In genomic region chr12:8018666-8019581, GRCh38 we compare ENCODE assay signal across 8 cellular contexts. TPM values are rescaled to one million over a fixed set of nuclear protein-coding genes. Genes with fewer than 3 reads are reported as not detected.
DNase-seq lines count a peak whose midpoint lies in the region; ATAC-seq and TF ChIP-seq lines count a peak whose summit lies in the region.

No MANE protein-coding gene starts in this region.

- CTCF ChIA-PET in GM10248 (lab: Yijun Ruan, JAX), result no interaction called here

- ATAC-seq in HG03280 (IDR thresholded peaks at IDR 0.05; ENCODE audit: unreplicated experiment) (no peak), GM18511 (IDR thresholded peaks at IDR 0.05; ENCODE audit: unreplicated experiment) (no peak)

- TF ChIP-seq CTCF in GM20000 (IDR thresholded peaks at IDR 0.05; ENCODE audit: extremely low read depth, missing control alignments) (no peak), GM10248 (IDR thresholded peaks at IDR 0.05; ENCODE audit: control extremely low read depth, extremely low read depth, low read depth, missing control alignments) (no peak)

- peak; percentile 41 for DNase-seq in GM20000 (ENCODE audit: low spot score)
- DNase-seq in OCI-M1 (lab: John Stamatoyannopoulos, UW), result peak; percentile 89
- DNase-seq in ecto neural progenitor cell (ENCODE audit: low spot score), result peak; percentile 92
- peak; percentile 10 for DNase-seq in myocyte (ENCODE audit: low read depth)
- no peak for DNase-seq in GM10248 (ENCODE audit: extremely low spot score)
- no peak for DNase-seq in NCI-H2029 treated with DMSO at 0.1 percent for 48 hours (lab: John Stamatoyannopoulos, UW)

- POLR2A ChIA-PET in GM10248 (lab: Yijun Ruan, JAX), result no interaction called here

RNA-seq across cellular contexts. Expression of gene FOXJ2, which starts 13.6 kb away (rescaled TPM):
- 8.4 and 11.9 TPM in 2 replicates for total RNA-seq in myocyte
- 12.1 TPM for polyA plus RNA-seq in myocyte (2012)

RNA-seq across cellular contexts. Expression of gene C3AR1, which starts 47.2 kb away (rescaled TPM):
- 0.08 TPM in 1 of 2 replicates, not detected in the other for total RNA-seq in myocyte
- 0.15 TPM for polyA plus RNA-seq in myocyte (2012)

Comparison
In these comparisons a context has a peak if more than half of its experiments do, and no peak if none do; other contexts are left out.
1. DNase-seq: peak in GM20000 (single experiment), OCI-M1 (single experiment), ecto neural progenitor cell (single experiment) and myocyte (single experiment); none in GM10248 (single experiment) and NCI-H2029 treated with DMSO at 0.1 percent for 48 hours (single experiment).